ENCODE assay signal across 2 cellular contexts in the genomic region with DNA sequence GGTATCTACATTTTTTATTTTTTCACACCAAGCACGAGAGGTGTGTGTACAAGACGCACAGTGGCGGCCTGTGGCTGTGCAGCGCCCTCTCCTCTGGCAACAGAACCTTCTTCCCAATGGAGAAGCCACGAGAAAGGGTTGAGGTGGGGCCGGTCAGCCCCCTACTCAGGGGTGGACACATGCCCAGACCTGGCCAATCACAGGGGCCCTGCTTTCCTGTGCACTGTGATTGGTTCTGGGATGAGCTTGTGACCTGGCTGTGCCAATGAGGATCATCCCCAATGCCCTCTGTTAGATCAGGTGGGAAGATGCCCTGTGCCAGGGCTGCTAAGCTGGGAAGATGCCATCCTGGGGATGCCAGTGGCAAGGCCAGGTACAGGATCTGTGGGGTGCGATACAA.
A peak's percentile ranks its signal among the peaks of the same experiment; 100 is the strongest.
TF ChIP-seq lines count a peak whose summit lies in the region.

No MANE protein-coding gene starts in this region.

TF ChIP-seq in Ishikawa, 13 proteins besides CTCF, POLR2A, EP300 and RAD21 (continued from another document):
- TF ChIP-seq, protein P1, sequence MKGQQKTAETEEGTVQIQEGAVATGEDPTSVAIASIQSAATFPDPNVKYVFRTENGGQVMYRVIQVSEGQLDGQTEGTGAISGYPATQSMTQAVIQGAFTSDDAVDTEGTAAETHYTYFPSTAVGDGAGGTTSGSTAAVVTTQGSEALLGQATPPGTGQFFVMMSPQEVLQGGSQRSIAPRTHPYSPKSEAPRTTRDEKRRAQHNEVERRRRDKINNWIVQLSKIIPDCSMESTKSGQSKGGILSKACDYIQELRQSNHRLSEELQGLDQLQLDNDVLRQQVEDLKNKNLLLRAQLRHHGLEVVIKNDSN (IDR thresholded peaks at IDR 0.05) = peak; percentile 64

TF ChIP-seq in K562, 482 proteins besides CTCF, POLR2A, EP300 and RAD21:
- TF ChIP-seq, protein P2, sequence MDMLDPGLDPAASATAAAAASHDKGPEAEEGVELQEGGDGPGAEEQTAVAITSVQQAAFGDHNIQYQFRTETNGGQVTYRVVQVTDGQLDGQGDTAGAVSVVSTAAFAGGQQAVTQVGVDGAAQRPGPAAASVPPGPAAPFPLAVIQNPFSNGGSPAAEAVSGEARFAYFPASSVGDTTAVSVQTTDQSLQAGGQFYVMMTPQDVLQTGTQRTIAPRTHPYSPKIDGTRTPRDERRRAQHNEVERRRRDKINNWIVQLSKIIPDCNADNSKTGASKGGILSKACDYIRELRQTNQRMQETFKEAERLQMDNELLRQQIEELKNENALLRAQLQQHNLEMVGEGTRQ (CRISPR knock-in tag; IDR thresholded peaks at IDR 0.05) = peak; percentile 63
- peak; percentile 63 for TF ChIP-seq NFYB (IDR thresholded peaks at IDR 0.05; ENCODE audit: extremely low read depth, insufficient read length)
- TF ChIP-seq, protein P1 (CRISPR knock-in tag; IDR thresholded peaks at IDR 0.05) = peak; percentile 68
- TF ChIP-seq RAD51 (IDR thresholded peaks at IDR 0.05; ENCODE audit: borderline replicate concordance, low read depth) = peak; percentile 48; the same call in 1 of the 2 replicates
- TF ChIP-seq, protein P3, sequence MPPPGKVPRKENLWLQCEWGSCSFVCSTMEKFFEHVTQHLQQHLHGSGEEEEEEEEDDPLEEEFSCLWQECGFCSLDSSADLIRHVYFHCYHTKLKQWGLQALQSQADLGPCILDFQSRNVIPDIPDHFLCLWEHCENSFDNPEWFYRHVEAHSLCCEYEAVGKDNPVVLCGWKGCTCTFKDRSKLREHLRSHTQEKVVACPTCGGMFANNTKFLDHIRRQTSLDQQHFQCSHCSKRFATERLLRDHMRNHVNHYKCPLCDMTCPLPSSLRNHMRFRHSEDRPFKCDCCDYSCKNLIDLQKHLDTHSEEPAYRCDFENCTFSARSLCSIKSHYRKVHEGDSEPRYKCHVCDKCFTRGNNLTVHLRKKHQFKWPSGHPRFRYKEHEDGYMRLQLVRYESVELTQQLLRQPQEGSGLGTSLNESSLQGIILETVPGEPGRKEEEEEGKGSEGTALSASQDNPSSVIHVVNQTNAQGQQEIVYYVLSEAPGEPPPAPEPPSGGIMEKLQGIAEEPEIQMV (tag; conservative IDR thresholded peaks at IDR 0.05; ENCODE audit: low read depth) = no peak
